Comparison of ENCODE assay signal across 7 cellular contexts in the genomic region with DNA sequence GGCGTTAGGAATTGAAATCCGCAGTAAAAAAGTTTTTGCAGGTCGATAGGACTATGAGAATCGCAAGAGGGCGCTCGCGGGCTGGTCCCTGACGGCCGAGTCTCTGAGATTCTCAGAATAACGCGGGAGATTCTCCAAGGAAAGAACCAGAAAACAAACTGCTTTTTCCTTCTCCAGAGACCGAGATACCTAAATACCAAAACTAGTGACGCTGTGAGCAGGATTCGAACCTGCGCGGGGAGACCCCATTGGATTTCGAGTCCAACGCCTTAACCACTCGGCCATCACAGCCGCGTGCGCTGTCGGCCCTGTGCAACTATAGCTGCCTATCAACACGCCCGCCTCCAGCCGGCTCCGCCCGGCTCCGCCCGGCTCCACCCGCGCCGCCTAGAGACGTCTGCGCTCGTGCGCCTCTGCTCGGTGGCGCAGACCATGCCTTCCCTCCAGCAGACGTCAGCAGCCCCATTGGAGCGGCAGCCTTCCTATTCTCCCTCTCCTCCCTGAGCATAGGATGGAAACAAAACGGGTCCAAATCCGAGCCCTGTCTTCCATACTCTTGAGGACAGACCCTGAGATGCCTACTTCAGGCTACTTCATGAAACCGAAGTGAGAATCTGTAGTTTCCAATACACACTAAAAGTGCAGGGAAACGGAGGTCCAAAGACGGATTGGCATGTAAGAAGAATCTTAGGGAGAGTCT.
A peak's percentile ranks its signal among the peaks of the same experiment; 100 is the strongest.
DNase-seq lines count a peak whose midpoint lies in the region; ATAC-seq and TF ChIP-seq lines count a peak whose summit lies in the region.

No MANE protein-coding gene starts in this region.

- in situ Hi-C loops in astrocyte of the spinal cord (cut with HindIII; ENCODE audit: low sequenced_read_pairs), result no loop called here

- H3K4me3 ChIP-seq in astrocyte of the spinal cord (ENCODE audit: low read depth, low read length) (peak overlapping the region; percentile 45), retinal pigment epithelial cell (ENCODE audit: low read length) (peak overlapping the region; percentile 64)

- TF ChIP-seq CTCF in astrocyte of the spinal cord (IDR thresholded peaks at IDR 0.05; ENCODE audit: low read depth, low read length) (peak; percentile 88), retinal pigment epithelial cell (conservative IDR thresholded peaks at IDR 0.05; ENCODE audit: low read depth, low read length) (peak; percentile 90)

- ATAC-seq in GM18499 (IDR thresholded peaks at IDR 0.05; ENCODE audit: insufficient read depth, unreplicated experiment), result peak; percentile 41
- ATAC-seq in HG02970 (IDR thresholded peaks at IDR 0.05; ENCODE audit: low FRiP score, unreplicated experiment), result peak; percentile 87

- peak; percentile 93 to 97 for DNase-seq in NCI-H1930 (lab: John Stamatoyannopoulos, UW)
- peak; percentile 90 for DNase-seq in T-helper 9 cell
- peak; percentile 98 for DNase-seq in astrocyte of the spinal cord (ENCODE audit: low read depth, low spot score)
- peak; percentile 87 to 88 for DNase-seq in hippocampal formation (lab: John Stamatoyannopoulos, UW)
- peak; percentile 86 for DNase-seq in retinal pigment epithelial cell (ENCODE audit: low read depth)

Comparison
In these comparisons a context has a peak if more than half of its experiments do, and no peak if none do; other contexts are left out.
1. Peak in every context shown above with its lines: DNase-seq, ATAC-seq and H3K4me3 ChIP-seq.